1 cellular context compared by ENCODE assay signal in the genomic region with DNA sequence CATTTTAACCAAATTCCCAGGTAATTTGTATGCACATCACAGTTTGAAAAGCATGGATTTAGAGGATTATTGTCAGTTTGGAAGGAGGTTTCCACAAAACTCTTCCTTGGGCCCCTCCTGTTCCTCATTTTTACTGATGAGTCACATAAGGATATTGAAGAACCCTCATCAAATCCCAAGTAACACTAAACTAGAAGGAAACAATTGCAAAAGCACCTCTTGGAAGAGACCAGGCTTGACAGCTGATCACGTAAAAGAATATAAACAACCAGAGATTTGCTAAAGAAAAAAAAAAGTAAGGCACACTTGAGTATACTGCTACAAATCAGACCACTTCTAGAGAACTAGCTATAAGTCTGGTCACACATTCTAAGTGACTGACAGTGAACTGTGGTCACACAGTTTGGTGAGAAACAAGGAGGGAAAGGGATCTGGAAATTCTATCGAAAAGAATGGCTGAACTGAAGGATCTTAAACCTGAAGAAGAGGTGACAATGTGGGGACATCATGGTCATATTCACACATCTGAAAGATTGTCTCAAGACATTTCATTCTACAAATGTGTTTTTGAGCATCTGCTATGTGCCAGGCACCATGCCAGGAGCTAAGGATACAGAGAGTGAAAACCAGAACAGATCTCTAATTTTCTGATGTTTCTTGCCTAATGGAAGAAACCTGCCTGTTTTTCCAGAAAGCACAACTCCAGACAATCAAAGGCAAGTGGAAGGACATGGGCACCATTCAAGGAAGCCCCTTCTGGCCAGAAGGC.
TF ChIP-seq lines count a peak whose summit lies in the region.

No MANE protein-coding gene starts in this region.

TF ChIP-seq in GM23338, 12 proteins besides CTCF, POLR2A, EP300 and RAD21 (continued from another document):
- TF ChIP-seq, protein P1, sequence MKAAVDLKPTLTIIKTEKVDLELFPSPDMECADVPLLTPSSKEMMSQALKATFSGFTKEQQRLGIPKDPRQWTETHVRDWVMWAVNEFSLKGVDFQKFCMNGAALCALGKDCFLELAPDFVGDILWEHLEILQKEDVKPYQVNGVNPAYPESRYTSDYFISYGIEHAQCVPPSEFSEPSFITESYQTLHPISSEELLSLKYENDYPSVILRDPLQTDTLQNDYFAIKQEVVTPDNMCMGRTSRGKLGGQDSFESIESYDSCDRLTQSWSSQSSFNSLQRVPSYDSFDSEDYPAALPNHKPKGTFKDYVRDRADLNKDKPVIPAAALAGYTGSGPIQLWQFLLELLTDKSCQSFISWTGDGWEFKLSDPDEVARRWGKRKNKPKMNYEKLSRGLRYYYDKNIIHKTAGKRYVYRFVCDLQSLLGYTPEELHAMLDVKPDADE (IDR thresholded peaks at IDR 0.05): no peak
- no peak for TF ChIP-seq ZNF114 (CRISPR knock-in tag; IDR thresholded peaks at IDR 0.05)
- TF ChIP-seq STAT1 (IDR thresholded peaks at IDR 0.05; ENCODE audit: unreplicated experiment): no peak
- no peak for TF ChIP-seq NANOG (IDR thresholded peaks at IDR 0.05; ENCODE audit: borderline replicate concordance)
- no peak for TF ChIP-seq EZH2phosphoT487 (IDR thresholded peaks at IDR 0.05; ENCODE audit: unreplicated experiment)
- no peak for TF ChIP-seq POLR2AphosphoS5 (IDR thresholded peaks at IDR 0.05; ENCODE audit: low read depth)
- TF ChIP-seq, protein P2, sequence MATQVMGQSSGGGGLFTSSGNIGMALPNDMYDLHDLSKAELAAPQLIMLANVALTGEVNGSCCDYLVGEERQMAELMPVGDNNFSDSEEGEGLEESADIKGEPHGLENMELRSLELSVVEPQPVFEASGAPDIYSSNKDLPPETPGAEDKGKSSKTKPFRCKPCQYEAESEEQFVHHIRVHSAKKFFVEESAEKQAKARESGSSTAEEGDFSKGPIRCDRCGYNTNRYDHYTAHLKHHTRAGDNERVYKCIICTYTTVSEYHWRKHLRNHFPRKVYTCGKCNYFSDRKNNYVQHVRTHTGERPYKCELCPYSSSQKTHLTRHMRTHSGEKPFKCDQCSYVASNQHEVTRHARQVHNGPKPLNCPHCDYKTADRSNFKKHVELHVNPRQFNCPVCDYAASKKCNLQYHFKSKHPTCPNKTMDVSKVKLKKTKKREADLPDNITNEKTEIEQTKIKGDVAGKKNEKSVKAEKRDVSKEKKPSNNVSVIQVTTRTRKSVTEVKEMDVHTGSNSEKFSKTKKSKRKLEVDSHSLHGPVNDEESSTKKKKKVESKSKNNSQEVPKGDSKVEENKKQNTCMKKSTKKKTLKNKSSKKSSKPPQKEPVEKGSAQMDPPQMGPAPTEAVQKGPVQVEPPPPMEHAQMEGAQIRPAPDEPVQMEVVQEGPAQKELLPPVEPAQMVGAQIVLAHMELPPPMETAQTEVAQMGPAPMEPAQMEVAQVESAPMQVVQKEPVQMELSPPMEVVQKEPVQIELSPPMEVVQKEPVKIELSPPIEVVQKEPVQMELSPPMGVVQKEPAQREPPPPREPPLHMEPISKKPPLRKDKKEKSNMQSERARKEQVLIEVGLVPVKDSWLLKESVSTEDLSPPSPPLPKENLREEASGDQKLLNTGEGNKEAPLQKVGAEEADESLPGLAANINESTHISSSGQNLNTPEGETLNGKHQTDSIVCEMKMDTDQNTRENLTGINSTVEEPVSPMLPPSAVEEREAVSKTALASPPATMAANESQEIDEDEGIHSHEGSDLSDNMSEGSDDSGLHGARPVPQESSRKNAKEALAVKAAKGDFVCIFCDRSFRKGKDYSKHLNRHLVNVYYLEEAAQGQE (IDR thresholded peaks at IDR 0.05; ENCODE audit: unreplicated experiment): no peak
- TF ChIP-seq, protein P3, sequence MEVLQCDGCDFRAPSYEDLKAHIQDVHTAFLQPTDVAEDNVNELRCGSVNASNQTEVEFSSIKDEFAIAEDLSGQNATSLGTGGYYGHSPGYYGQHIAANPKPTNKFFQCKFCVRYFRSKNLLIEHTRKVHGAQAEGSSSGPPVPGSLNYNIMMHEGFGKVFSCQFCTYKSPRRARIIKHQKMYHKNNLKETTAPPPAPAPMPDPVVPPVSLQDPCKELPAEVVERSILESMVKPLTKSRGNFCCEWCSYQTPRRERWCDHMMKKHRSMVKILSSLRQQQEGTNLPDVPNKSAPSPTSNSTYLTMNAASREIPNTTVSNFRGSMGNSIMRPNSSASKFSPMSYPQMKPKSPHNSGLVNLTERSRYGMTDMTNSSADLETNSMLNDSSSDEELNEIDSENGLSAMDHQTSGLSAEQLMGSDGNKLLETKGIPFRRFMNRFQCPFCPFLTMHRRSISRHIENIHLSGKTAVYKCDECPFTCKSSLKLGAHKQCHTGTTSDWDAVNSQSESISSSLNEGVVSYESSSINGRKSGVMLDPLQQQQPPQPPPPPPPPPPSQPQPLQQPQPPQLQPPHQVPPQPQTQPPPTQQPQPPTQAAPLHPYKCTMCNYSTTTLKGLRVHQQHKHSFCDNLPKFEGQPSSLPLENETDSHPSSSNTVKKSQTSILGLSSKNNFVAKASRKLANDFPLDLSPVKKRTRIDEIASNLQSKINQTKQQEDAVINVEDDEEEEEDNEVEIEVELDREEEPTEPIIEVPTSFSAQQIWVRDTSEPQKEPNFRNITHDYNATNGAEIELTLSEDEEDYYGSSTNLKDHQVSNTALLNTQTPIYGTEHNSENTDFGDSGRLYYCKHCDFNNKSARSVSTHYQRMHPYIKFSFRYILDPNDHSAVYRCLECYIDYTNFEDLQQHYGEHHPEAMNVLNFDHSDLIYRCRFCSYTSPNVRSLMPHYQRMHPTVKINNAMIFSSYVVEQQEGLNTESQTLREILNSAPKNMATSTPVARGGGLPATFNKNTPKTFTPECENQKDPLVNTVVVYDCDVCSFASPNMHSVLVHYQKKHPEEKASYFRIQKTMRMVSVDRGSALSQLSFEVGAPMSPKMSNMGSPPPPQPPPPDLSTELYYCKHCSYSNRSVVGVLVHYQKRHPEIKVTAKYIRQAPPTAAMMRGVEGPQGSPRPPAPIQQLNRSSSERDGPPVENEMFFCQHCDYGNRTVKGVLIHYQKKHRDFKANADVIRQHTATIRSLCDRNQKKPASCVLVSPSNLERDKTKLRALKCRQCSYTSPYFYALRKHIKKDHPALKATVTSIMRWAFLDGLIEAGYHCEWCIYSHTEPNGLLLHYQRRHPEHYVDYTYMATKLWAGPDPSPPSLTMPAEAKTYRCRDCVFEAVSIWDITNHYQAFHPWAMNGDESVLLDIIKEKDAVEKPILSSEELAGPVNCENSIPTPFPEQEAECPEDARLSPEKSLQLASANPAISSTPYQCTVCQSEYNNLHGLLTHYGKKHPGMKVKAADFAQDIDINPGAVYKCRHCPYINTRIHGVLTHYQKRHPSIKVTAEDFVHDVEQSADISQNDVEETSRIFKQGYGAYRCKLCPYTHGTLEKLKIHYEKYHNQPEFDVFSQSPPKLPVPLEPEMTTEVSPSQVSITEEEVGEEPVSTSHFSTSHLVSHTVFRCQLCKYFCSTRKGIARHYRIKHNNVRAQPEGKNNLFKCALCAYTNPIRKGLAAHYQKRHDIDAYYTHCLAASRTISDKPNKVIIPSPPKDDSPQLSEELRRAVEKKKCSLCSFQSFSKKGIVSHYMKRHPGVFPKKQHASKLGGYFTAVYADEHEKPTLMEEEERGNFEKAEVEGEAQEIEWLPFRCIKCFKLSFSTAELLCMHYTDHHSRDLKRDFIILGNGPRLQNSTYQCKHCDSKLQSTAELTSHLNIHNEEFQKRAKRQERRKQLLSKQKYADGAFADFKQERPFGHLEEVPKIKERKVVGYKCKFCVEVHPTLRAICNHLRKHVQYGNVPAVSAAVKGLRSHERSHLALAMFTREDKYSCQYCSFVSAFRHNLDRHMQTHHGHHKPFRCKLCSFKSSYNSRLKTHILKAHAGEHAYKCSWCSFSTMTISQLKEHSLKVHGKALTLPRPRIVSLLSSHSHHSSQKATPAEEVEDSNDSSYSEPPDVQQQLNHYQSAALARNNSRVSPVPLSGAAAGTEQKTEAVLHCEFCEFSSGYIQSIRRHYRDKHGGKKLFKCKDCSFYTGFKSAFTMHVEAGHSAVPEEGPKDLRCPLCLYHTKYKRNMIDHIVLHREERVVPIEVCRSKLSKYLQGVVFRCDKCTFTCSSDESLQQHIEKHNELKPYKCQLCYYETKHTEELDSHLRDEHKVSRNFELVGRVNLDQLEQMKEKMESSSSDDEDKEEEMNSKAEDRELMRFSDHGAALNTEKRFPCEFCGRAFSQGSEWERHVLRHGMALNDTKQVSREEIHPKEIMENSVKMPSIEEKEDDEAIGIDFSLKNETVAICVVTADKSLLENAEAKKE (CRISPR knock-in tag; IDR thresholded peaks at IDR 0.05): no peak
